19 cellular contexts compared by ENCODE assay signal in the genomic region with DNA sequence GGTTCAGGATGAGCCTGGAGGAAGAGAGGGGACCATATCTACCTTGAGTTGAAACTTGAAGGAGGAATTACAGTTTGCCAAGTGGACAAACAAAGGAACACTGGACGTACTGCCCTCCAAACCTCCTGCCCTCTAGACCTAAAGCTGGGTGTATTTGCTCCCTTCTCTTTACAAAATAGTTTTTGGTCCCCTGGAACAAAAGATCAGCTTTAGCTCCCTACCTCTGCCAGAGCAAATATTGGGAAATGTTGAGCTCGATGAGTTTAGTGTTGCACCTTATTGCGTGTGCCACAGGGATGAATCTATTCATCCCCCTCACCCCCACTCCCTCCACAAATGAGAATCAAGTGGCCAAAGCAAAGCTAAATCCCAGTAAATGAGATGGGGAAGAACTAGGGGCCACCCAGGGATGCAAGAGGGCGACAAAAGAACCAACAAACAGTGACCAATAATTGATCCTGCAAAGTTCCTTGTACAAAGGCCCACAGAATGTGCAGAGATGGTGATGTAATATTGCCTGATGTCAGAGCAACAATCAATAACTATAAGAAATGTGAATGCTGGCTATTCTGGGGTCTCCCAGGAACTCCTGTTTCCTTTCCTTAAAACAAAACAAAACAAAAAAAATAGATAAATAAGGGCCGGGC. TPM values are rescaled to one million over a fixed set of nuclear protein-coding genes. Genes with fewer than 3 reads are reported as not detected.
DNase-seq lines count a peak whose midpoint lies in the region; ATAC-seq, FAIRE-seq and TF ChIP-seq lines count a peak whose summit lies in the region.
"Had no signal": no experiment of that assay in that cellular context is flagged by ENCODE, and none has a peak within 500 bp of the region (broad histone marks: within the 10 kb centered on the region; RNA-seq: fewer than 3 reads in every experiment).

No MANE protein-coding gene starts in this region.

- no peak overlapping the region for H3K9ac ChIP-seq in astrocyte (ENCODE audit: low read length)
- H3K9ac ChIP-seq in HepG2 (ENCODE audit: insufficient read depth, low read depth, low read length) = peak overlapping the region; percentile 65
- H3K9ac ChIP-seq: BLaER1 had no signal

- H3K4me2 ChIP-seq in astrocyte (ENCODE audit: low read length) = no peak overlapping the region
- peak overlapping the region; percentile 56 for H3K4me2 ChIP-seq in HepG2 (ENCODE audit: low read depth, low read length)
- H3K4me2 ChIP-seq: BLaER1 had no signal

- 0 out of 2 replicates have a peak, but pooled peaks have one; percentile 18 for TF ChIP-seq RAD21 in HepG2 (CRISPR knock-in tag; IDR thresholded peaks at IDR 0.05)

- no peaks in the 10 kb centered on the region for H4K20me1 ChIP-seq in astrocyte (ENCODE audit: insufficient read depth, low read length)
- H4K20me1 ChIP-seq in HepG2 (ENCODE audit: insufficient read depth, low read length) = no peaks in the 10 kb centered on the region
- H4K20me1 ChIP-seq: BLaER1 had no signal

- TF ChIP-seq EP300 in HepG2 (IDR thresholded peaks at IDR 0.05; ENCODE audit: low read depth in 2 of 2, low read length in 2 of 2) (peak in 1 of 2 experiments; percentile 92; a peak in 2 of 4 replicates), HepG2 (CRISPR knock-in tag; IDR thresholded peaks at IDR 0.05; ENCODE audit: borderline replicate concordance) (peak; percentile 92)

- H3K4me1 ChIP-seq in breast epithelium = no peaks in the 10 kb centered on the region
- H3K4me1 ChIP-seq in astrocyte (ENCODE audit: insufficient read depth, low read length) = no peaks in the 10 kb centered on the region
- H3K4me1 ChIP-seq in HepG2 (ENCODE audit: insufficient read depth, low read length) = peaks cover 90% of the 10 kb centered on the region
- no peaks in the 10 kb centered on the region for H3K4me1 ChIP-seq in upper lobe of right lung
- H3K4me1 ChIP-seq: BLaER1 had no signal

- H3K4me1 Mint-ChIP-seq in MCF 10A (ENCODE audit: insufficient read depth, unreplicated experiment) (no peaks in the 10 kb centered on the region), astrocyte (ENCODE audit: low read depth, unreplicated experiment) (peaks cover 2% of the 10 kb centered on the region), type B pancreatic cell (ENCODE audit: unreplicated experiment) (no peaks in the 10 kb centered on the region)
- no peaks in the 10 kb centered on the region for H3K4me1 Mint-ChIP-seq in natural killer cell treated with Interleukin-12 subunit alpha and Interleukin-12 subunit beta and Interleukin-15 and Interleukin-18, amount 100 ng/mL, for 72 hours (ENCODE audit: low read depth in 2 of 2)
- H3K4me1 Mint-ChIP-seq: CD4-positive, CD25-positive, alpha-beta regulatory T cell had no signal

- H3K27ac Mint-ChIP-seq in MCF 10A (ENCODE audit: low read depth, unreplicated experiment) (no peak overlapping the region), astrocyte (ENCODE audit: unreplicated experiment) (peak overlapping the region; percentile 34), type B pancreatic cell (no peak overlapping the region)
- no peak overlapping the region for H3K27ac Mint-ChIP-seq in natural killer cell treated with Interleukin-12 subunit alpha and Interleukin-12 subunit beta and Interleukin-15 and Interleukin-18, amount 100 ng/mL, for 72 hours
- H3K27ac Mint-ChIP-seq: CD4-positive, CD25-positive, alpha-beta regulatory T cell had no signal

- under 1% methylated on average over 5 of the region's 5 CpGs for WGBS in HepG2 (ENCODE audit: low lambda C conversion rate)

- H3K4me3 ChIP-seq in breast epithelium (no peak overlapping the region), astrocyte (ENCODE audit: insufficient read depth, low read depth, low read length) (no peak overlapping the region), HepG2 (replicated peaks in 1 of 3; ENCODE audit: insufficient read depth in 1 of 3, low read depth in 2 of 3, low read length in 3 of 3) (peak overlapping the region in 2 of 3 experiments; percentile 9 to 23; a peak in 2 of 6 replicates), upper lobe of right lung (no peak overlapping the region)
- H3K4me3 ChIP-seq: BLaER1 had no signal

- no peaks in the 10 kb centered on the region for H3K9me3 Mint-ChIP-seq in MCF 10A (ENCODE audit: unreplicated experiment)
- peaks cover 3% of the 10 kb centered on the region for H3K9me3 Mint-ChIP-seq in astrocyte (ENCODE audit: unreplicated experiment)
- H3K9me3 Mint-ChIP-seq in natural killer cell treated with Interleukin-12 subunit alpha and Interleukin-12 subunit beta and Interleukin-15 and Interleukin-18, amount 100 ng/mL, for 72 hours = no peaks in the 10 kb centered on the region
- H3K9me3 Mint-ChIP-seq in type B pancreatic cell = no peaks in the 10 kb centered on the region

- no peak for FAIRE-seq in astrocyte (lab: Jason Lieb, UNC)
- FAIRE-seq in HepG2 (lab: Jason Lieb, UNC) = peak; percentile 84
- FAIRE-seq: GM19239 had no signal

- DNase-seq in breast epithelium (ENCODE audit: low spot score in 2 of 2) (no peak), MCF 10A (ENCODE audit: unreplicated experiment) (no peak), astrocyte (ENCODE audit: low read depth) (no peak), HepG2 (ENCODE audit: low spot score) (peak; percentile 93), upper lobe of right lung (no peak), type B pancreatic cell (ENCODE audit: extremely low spot score, unreplicated experiment) (no peak), Kasumi-1 (lab: John Stamatoyannopoulos, UW) (no peak)
- no peak for DNase-seq in natural killer cell treated with Interleukin-12 subunit alpha and Interleukin-12 subunit beta and Interleukin-15 and Interleukin-18, amount 100 ng/mL, for 72 hours (ENCODE audit: low spot score)
- DNase-seq: 8988T; AML-193; CD4-positive, CD25-positive, alpha-beta regulatory T cell; DMS53; GF-D8; HCEC 1CT; IMR-90 had no signal

- TF ChIP-seq CTCF in breast epithelium (IDR thresholded peaks at IDR 0.05) (no peak), MCF 10A (IDR thresholded peaks at IDR 0.05; ENCODE audit: unreplicated experiment) (no peak), astrocyte (IDR thresholded peaks at IDR 0.05; ENCODE audit: insufficient read depth, low read depth, low read length) (no peak), HepG2 (CRISPR knock-in tag; IDR thresholded peaks at IDR 0.05) (peak; percentile 25; the same call in 1 of the 2 replicates), upper lobe of right lung (IDR thresholded peaks at IDR 0.05) (no peak), type B pancreatic cell (conservative IDR thresholded peaks at IDR 0.05) (no peak)

- ATAC-seq in HepG2 (peak; percentile 87), upper lobe of right lung (peak; percentile 57)
- no peak for ATAC-seq in natural killer cell treated with Interleukin-12 subunit alpha and Interleukin-12 subunit beta and Interleukin-15 and Interleukin-18, amount 100 ng/mL, for 72 hours

- POLR2A ChIA-PET in MCF 10A (lab: Yijun Ruan, JAX) = interaction anchor here (0.6 kb wide), 1 partner anchor 45 kb away, joined by 4 read pairs; no protein-coding TSS in a partner anchor
- POLR2A ChIA-PET in HepG2 (lab: Yijun Ruan, JAX) = interaction anchor here (0.7 to 5.1 kb wide), 11 partner anchors 9 to 168 kb away, joined by 3 to 82 read pairs (median 9); partner anchors contain the start of gene TAT

- H3K36me3 Mint-ChIP-seq in MCF 10A (ENCODE audit: insufficient read depth, unreplicated experiment) (no peaks in the 10 kb centered on the region), astrocyte (ENCODE audit: low read depth, unreplicated experiment) (no peaks in the 10 kb centered on the region), type B pancreatic cell (no peaks in the 10 kb centered on the region)
- H3K36me3 Mint-ChIP-seq in natural killer cell treated with Interleukin-12 subunit alpha and Interleukin-12 subunit beta and Interleukin-15 and Interleukin-18, amount 100 ng/mL, for 72 hours = no peaks in the 10 kb centered on the region
- H3K36me3 Mint-ChIP-seq: CD4-positive, CD25-positive, alpha-beta regulatory T cell had no signal

- H3K4me3 Mint-ChIP-seq in MCF 10A (ENCODE audit: unreplicated experiment) = no peak overlapping the region
- no peak overlapping the region for H3K4me3 Mint-ChIP-seq in astrocyte (ENCODE audit: unreplicated experiment)
- no peak overlapping the region for H3K4me3 Mint-ChIP-seq in natural killer cell treated with Interleukin-12 subunit alpha and Interleukin-12 subunit beta and Interleukin-15 and Interleukin-18, amount 100 ng/mL, for 72 hours
- H3K4me3 Mint-ChIP-seq in type B pancreatic cell = no peak overlapping the region
- H3K4me3 Mint-ChIP-seq: CD4-positive, CD25-positive, alpha-beta regulatory T cell had no signal

- H3K79me2 ChIP-seq in astrocyte (ENCODE audit: insufficient read depth, low read length) = no peaks in the 10 kb centered on the region
- no peaks in the 10 kb centered on the region for H3K79me2 ChIP-seq in HepG2 (ENCODE audit: insufficient read depth, low read length)

- no peak for TF ChIP-seq POLR2A in breast epithelium (IDR thresholded peaks at IDR 0.05)
- TF ChIP-seq POLR2A in HepG2 (IDR thresholded peaks at IDR 0.05; ENCODE audit: insufficient read depth in 1 of 2, low read depth in 2 of 2, low read length in 2 of 2) = peak in 1 of 2 experiments; percentile 58; a peak in 1 of 4 replicates

- no peaks in the 10 kb centered on the region for H3K9me3 ChIP-seq in breast epithelium
- no peaks in the 10 kb centered on the region for H3K9me3 ChIP-seq in astrocyte (ENCODE audit: insufficient read depth, low read depth, low read length)
- H3K9me3 ChIP-seq in HepG2 (ENCODE audit: low read length) = no peaks in the 10 kb centered on the region
- no peaks in the 10 kb centered on the region for H3K9me3 ChIP-seq in upper lobe of right lung
- H3K9me3 ChIP-seq: BLaER1 had no signal

- in situ Hi-C loops in HepG2 (cut with HindIII; ENCODE audit: extremely low pct_ligation_motif_present, low pct_unique_long_range_greater_than_20kb) = no loop called here

- H2AFZ ChIP-seq in astrocyte (ENCODE audit: low read depth, low read length) (no peak overlapping the region), HepG2 (ENCODE audit: low read length) (no peak overlapping the region)

- intact Hi-C loops in breast epithelium (cut with DNase I; ENCODE audit: low total_unique reads) = no loop called here
- intact Hi-C loops in MCF 10A (cut with micrococcal nuclease) = no loop called here
- intact Hi-C loops in HepG2 (cut with micrococcal nuclease; ENCODE audit: unreplicated experiment) = loop anchor here (1.0 kb wide), 2 partner anchors 9 to 21 kb away; no protein-coding TSS in a partner anchor
- intact Hi-C loops in upper lobe of right lung (cut with DNase I) = no loop called here

- H3K27me3 ChIP-seq in breast epithelium (no peaks in the 10 kb centered on the region), astrocyte (ENCODE audit: insufficient read depth, low read length) (no peaks in the 10 kb centered on the region), HepG2 (ENCODE audit: control insufficient read depth in 1 of 2, insufficient read depth in 2 of 2, low read length in 2 of 2) (no peaks in the 10 kb centered on the region), upper lobe of right lung (no peaks in the 10 kb centered on the region)
- H3K27me3 ChIP-seq: BLaER1 had no signal

- H3K27me3 Mint-ChIP-seq in MCF 10A (ENCODE audit: insufficient read depth, unreplicated experiment) (peaks cover 58% of the 10 kb centered on the region), astrocyte (ENCODE audit: low read depth, unreplicated experiment) (peaks cover 23% of the 10 kb centered on the region), type B pancreatic cell (peaks cover 42% of the 10 kb centered on the region)
- peaks cover 22 to 55% of the 10 kb centered on the region in 2 donors for H3K27me3 Mint-ChIP-seq in natural killer cell treated with Interleukin-12 subunit alpha and Interleukin-12 subunit beta and Interleukin-15 and Interleukin-18, amount 100 ng/mL, for 72 hours

- CTCF ChIA-PET in MCF 10A (lab: Yijun Ruan, JAX) (interaction anchor here (0.6 to 1.6 kb wide), 3 partner anchors 16 to 182 kb away, joined by 3 to 6 read pairs (median 4); no protein-coding TSS in a partner anchor), HepG2 (lab: Yijun Ruan, JAX; ENCODE audit: low intra/inter-chr PET ratio, low total read pairs) (interaction anchor here (1.1 kb wide), 1 partner anchor 14 kb away, joined by 5 read pairs; no protein-coding TSS in a partner anchor)

- H3K36me3 ChIP-seq in breast epithelium (no peaks in the 10 kb centered on the region), astrocyte (ENCODE audit: insufficient read depth, low read length) (no peaks in the 10 kb centered on the region), HepG2 (replicated peaks in 1 of 2; ENCODE audit: control insufficient read depth in 1 of 2, insufficient read depth in 2 of 2, low read length in 2 of 2) (no peaks in the 10 kb centered on the region), upper lobe of right lung (no peaks in the 10 kb centered on the region)
- H3K36me3 ChIP-seq: BLaER1 had no signal

- BruUV-seq in MCF 10A (replicated peaks; lab: Mats Ljungman, UMichigan) = no TSS peak
- BruUV-seq in HepG2 (replicated peaks; lab: Mats Ljungman, UMichigan) = no TSS peak

- H3K27ac ChIP-seq in breast epithelium = peak overlapping the region; percentile 42 to 48
- no peak overlapping the region for H3K27ac ChIP-seq in astrocyte (ENCODE audit: low read depth, low read length)
- H3K27ac ChIP-seq in HepG2 (ENCODE audit: extremely low read length, insufficient read depth, low read length) = peak overlapping the region; percentile 92
- no peak overlapping the region for H3K27ac ChIP-seq in upper lobe of right lung
- H3K27ac ChIP-seq: BLaER1 had no signal

RNA-seq across cellular contexts. Expression of gene TAT, which starts 17.2 kb away (rescaled TPM):
- total RNA-seq in breast epithelium (100 to 1,000 TPM in 2 of 3 donors, 1 to 10 TPM in 1; 5.1 to 566 (median 212) TPM), MCF 10A (2022) (not detected in 2 replicates), astrocyte (not detected in 2 replicates), HepG2 (2016; rRNA removed; fragmentation: Illumina TruSeq; extraction: Trizol) (1.6 and 2.2 TPM in 2 replicates), upper lobe of right lung (not detected), type B pancreatic cell (ENCODE audit: low replicate concordance) (0.14 TPM in 1 of 2 replicates, not detected in the other)
- total RNA-seq in HepG2 (2016; cell fraction: cytosol; rRNA removed; fragmentation: Illumina TruSeq; extraction: Trizol; ENCODE audit: low read depth) = 0.44 and 0.51 TPM in 2 replicates
- 2.0 and 2.3 TPM in 2 replicates for total RNA-seq in HepG2 (2016; cell fraction: insoluble cytoplasmic fraction; rRNA removed; fragmentation: Illumina TruSeq; extraction: Trizol)
- total RNA-seq in HepG2 (2016; cell fraction: membrane; rRNA removed; fragmentation: Illumina TruSeq; extraction: Trizol) = 0.83 and 1.1 TPM in 2 replicates
- total RNA-seq in HepG2 (2016; cell fraction: nucleus; rRNA removed; fragmentation: Illumina TruSeq; extraction: Trizol) = 1.4 and 2.1 TPM in 2 replicates
- 5.8 and 6.5 TPM in 2 replicates for polyA plus RNA-seq in HepG2 (2011; rRNA removed)
- polyA plus RNA-seq in HepG2 (2011; cell fraction: cytosol; rRNA removed) = 5.1 and 6.4 TPM in 2 replicates
- 3.5 and 4.3 TPM in 2 replicates for polyA plus RNA-seq in HepG2 (2011; cell fraction: nucleus; rRNA removed)
- polyA plus RNA-seq in HepG2 (2012) = 6.1 TPM in 2 replicates
- polyA plus RNA-seq in HepG2 (2016; cell fraction: cytosol; fragmentation: Illumina TruSeq; extraction: Trizol; ENCODE audit: low read depth) = 0.08 and 0.17 TPM in 2 replicates
- polyA plus RNA-seq in HepG2 (2016; cell fraction: insoluble cytoplasmic fraction; fragmentation: Illumina TruSeq; extraction: Trizol; ENCODE audit: low read depth) = 2.8 and 3.4 TPM in 2 replicates
- polyA plus RNA-seq in HepG2 (2016; cell fraction: membrane; fragmentation: Illumina TruSeq; extraction: Trizol; ENCODE audit: low read depth) = 0.38 and 0.55 TPM in 2 replicates
- polyA plus RNA-seq in HepG2 (2016; cell fraction: nucleus; fragmentation: Illumina TruSeq; extraction: Trizol; ENCODE audit: insufficient read depth, low read depth) = 1.9 and 2.0 TPM in 2 replicates
- 9.0 TPM in 1 of 2 replicates, not detected in the other for polyA minus RNA-seq in HepG2 (2011; rRNA and poly(A)+ RNA removed; ENCODE audit: low replicate concordance)
- polyA minus RNA-seq in HepG2 (2011; cell fraction: cytosol; rRNA and poly(A)+ RNA removed) = 3.4 and 3.8 TPM in 2 replicates
- 7.1 and 9.9 TPM in 2 replicates for polyA minus RNA-seq in HepG2 (2011; cell fraction: nucleus; rRNA and poly(A)+ RNA removed)
- total RNA-seq in natural killer cell treated with Interleukin-12 subunit alpha and Interleukin-12 subunit beta and Interleukin-15 and Interleukin-18, amount 100 ng/mL, for 72 hours = not detected
- total RNA-seq: CD4-positive, CD25-positive, alpha-beta regulatory T cell; H4; HT1080; IMR-90 had no signal
- polyA plus RNA-seq: IMR-90 had no signal

RNA-seq across cellular contexts. Expression of gene MARVELD3, which starts 31.9 kb away (rescaled TPM):
- 10 to 100 TPM in 2 of 3 donors, not detected in 1; 11.8 to 21.5 TPM for total RNA-seq in breast epithelium
- total RNA-seq in MCF 10A (2022) = 1.1 and 1.3 TPM in 2 replicates
- 0.89 and 1.4 TPM in 2 replicates for total RNA-seq in astrocyte
- 3.6 and 5.6 TPM in 2 replicates for total RNA-seq in HepG2 (2016; rRNA removed; fragmentation: Illumina TruSeq; extraction: Trizol)
- 0.88 and 0.91 TPM in 2 replicates for total RNA-seq in HepG2 (2016; cell fraction: cytosol; rRNA removed; fragmentation: Illumina TruSeq; extraction: Trizol; ENCODE audit: low read depth)
- 3.1 and 5.2 TPM in 2 replicates for total RNA-seq in HepG2 (2016; cell fraction: insoluble cytoplasmic fraction; rRNA removed; fragmentation: Illumina TruSeq; extraction: Trizol)
- 1.8 and 2.1 TPM in 2 replicates for total RNA-seq in HepG2 (2016; cell fraction: membrane; rRNA removed; fragmentation: Illumina TruSeq; extraction: Trizol)
- total RNA-seq in HepG2 (2016; cell fraction: nucleus; rRNA removed; fragmentation: Illumina TruSeq; extraction: Trizol) = 5.3 and 5.6 TPM in 2 replicates
- 4.8 and 5.0 TPM in 2 replicates for polyA plus RNA-seq in HepG2 (2011; rRNA removed)
- polyA plus RNA-seq in HepG2 (2011; cell fraction: cytosol; rRNA removed) = 4.8 and 5.7 TPM in 2 replicates
- polyA plus RNA-seq in HepG2 (2011; cell fraction: nucleus; rRNA removed) = 4.2 TPM in 2 replicates
- 5.5 and 6.5 TPM in 2 replicates for polyA plus RNA-seq in HepG2 (2012)
- polyA plus RNA-seq in HepG2 (2016; cell fraction: cytosol; fragmentation: Illumina TruSeq; extraction: Trizol; ENCODE audit: low read depth) = 0.61 and 0.77 TPM in 2 replicates
- 4.0 and 4.4 TPM in 2 replicates for polyA plus RNA-seq in HepG2 (2016; cell fraction: insoluble cytoplasmic fraction; fragmentation: Illumina TruSeq; extraction: Trizol; ENCODE audit: low read depth)
- polyA plus RNA-seq in HepG2 (2016; cell fraction: membrane; fragmentation: Illumina TruSeq; extraction: Trizol; ENCODE audit: low read depth) = 1.1 and 1.4 TPM in 2 replicates
- polyA plus RNA-seq in HepG2 (2016; cell fraction: nucleus; fragmentation: Illumina TruSeq; extraction: Trizol; ENCODE audit: insufficient read depth, low read depth) = 9.4 and 10.1 TPM in 2 replicates
- polyA minus RNA-seq in HepG2 (2011; rRNA and poly(A)+ RNA removed; ENCODE audit: low replicate concordance) = 10.3 TPM in 1 of 2 replicates, not detected in the other
- polyA minus RNA-seq in HepG2 (2011; cell fraction: cytosol; rRNA and poly(A)+ RNA removed) = 2.8 and 3.6 TPM in 2 replicates
- polyA minus RNA-seq in HepG2 (2011; cell fraction: nucleus; rRNA and poly(A)+ RNA removed) = 6.2 and 7.7 TPM in 2 replicates
- 6.9 TPM for total RNA-seq in upper lobe of right lung
- not detected for total RNA-seq in natural killer cell treated with Interleukin-12 subunit alpha and Interleukin-12 subunit beta and Interleukin-15 and Interleukin-18, amount 100 ng/mL, for 72 hours
- total RNA-seq in type B pancreatic cell (ENCODE audit: low replicate concordance) = 17.0 and 38.8 TPM in 2 replicates
- total RNA-seq: CD4-positive, CD25-positive, alpha-beta regulatory T cell; H4; IMR-90 had no signal
- polyA plus RNA-seq: CD4-positive, CD25-positive, alpha-beta regulatory T cell; IMR-90 had no signal

Comparison
In these comparisons a context has a peak if more than half of its experiments do, and no peak if none do; other contexts are left out.
1. H3K27ac ChIP-seq: peak in breast epithelium (2 of 2) and HepG2 (single experiment); none in astrocyte (single experiment) and upper lobe of right lung (single experiment).
2. H3K4me3 ChIP-seq: peak in HepG2 (2 of 3); none in breast epithelium (0 of 3), astrocyte (single experiment) and upper lobe of right lung (single experiment).
3. ATAC-seq: peak in HepG2 (single experiment) and upper lobe of right lung (single experiment); none in natural killer cell treated with Interleukin-12 subunit alpha and Interleukin-12 subunit beta and Interleukin-15 and Interleukin-18, amount 100 ng/mL, for 72 hours (0 of 2).